ENCODE assay signal across 13 cellular contexts in the genomic region with DNA sequence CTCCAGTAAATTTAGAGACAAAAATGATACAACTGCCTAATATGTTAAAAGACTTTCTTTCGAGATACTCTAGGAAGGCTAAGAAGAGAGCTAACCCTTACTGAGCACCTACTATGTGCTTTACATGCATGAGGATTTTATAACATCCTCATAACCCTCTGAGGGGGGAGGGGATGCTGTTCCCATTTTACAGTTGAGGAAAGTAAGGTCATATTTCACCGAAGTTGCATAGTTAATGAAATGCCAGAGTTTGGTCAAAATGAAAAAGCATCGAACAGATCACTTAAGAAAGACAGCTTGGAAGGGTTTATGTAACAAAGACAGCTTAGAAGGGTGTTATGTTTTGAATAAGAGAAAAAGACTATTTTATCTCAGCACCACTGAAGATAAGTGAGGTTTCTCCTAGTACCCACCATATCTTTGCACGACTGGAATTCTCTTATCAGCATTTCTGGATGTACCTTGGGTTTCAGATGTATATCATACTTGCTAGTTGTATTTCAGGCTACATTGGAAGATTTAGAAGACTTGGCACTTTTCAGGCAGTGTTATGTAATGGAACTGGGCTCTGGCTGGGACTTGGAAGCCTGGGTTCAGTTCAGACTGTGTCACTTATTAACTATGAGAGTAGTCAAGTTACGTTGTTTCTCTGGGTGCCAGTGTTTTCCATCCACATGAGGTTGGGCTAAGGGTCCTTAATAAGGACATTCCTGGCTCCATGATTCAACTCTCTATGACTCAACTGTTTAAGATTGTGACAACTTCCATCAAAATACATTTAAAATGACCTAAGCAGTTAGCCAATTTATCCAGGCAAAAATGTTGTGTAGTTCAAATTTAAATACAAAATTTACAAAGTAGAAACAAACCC. TPM values are rescaled to one million over a fixed set of nuclear protein-coding genes. Genes with fewer than 3 reads are reported as not detected.
A peak's percentile ranks its signal among the peaks of the same experiment; 100 is the strongest.
DNase-seq lines count a peak whose midpoint lies in the region; ATAC-seq, FAIRE-seq and TF ChIP-seq lines count a peak whose summit lies in the region.
"Had no signal": no experiment of that assay in that cellular context is flagged by ENCODE, and none has a peak within 500 bp of the region (broad histone marks: within the 10 kb centered on the region; RNA-seq: fewer than 3 reads in every experiment).

No MANE protein-coding gene starts in this region.

- intact Hi-C loops in stomach (cut with DNase I; ENCODE audit: low total_unique reads), result no loop called here

- H3K36me3 ChIP-seq in stomach, result peaks cover 0 to 12% (median 3%) of the 10 kb centered on the region in 4 donors

- H3K9me3 Mint-ChIP-seq in chondrocyte (ENCODE audit: low read depth), result no peaks in the 10 kb centered on the region
- no peaks in the 10 kb centered on the region for H3K9me3 Mint-ChIP-seq in T-helper 2 cell treated with Interferon-gamma antibody and Interleukin-4, amounts not matched to agents 5 μg/mL and 100 μg/mL, for 36 hours
- H3K9me3 Mint-ChIP-seq: activated CD4-positive, alpha-beta T cell treated with anti-CD3 and anti-CD28 coated beads, Interleukin-2, amount 10 ng/mL, durations not matched to agents 24 days and 14 days; nephron; stimulated activated naive CD8-positive, alpha-beta T cell treated with anti-CD3 and anti-CD28 coated beads, Interleukin-15, Interleukin-2, amounts not matched to agents 100 ng/mL and 50 ng/mL, for 24 hours had no signal

- DNase-seq in H54 (ENCODE audit: insufficient read length, low spot score) (no peak), chondrocyte (ENCODE audit: low spot score) (no peak), kidney tubule cell (ENCODE audit: low spot score) (peak; percentile 82), stomach (no peak)
- no peak for DNase-seq in T-helper 2 cell treated with Interferon-gamma antibody and Interleukin-4, amounts not matched to agents 5 μg/mL and 100 μg/mL, for 36 hours (ENCODE audit: low spot score)
- no peak for DNase-seq in stimulated activated CD4-positive, alpha-beta T cell treated with anti-CD3 and anti-CD28 coated beads, Interleukin-15, amount 100 ng/mL, for 24 hours
- DNase-seq: activated CD4-positive, alpha-beta T cell treated with anti-CD3 and anti-CD28 coated beads, Interleukin-2, amount 10 ng/mL, durations not matched to agents 24 days and 14 days; NCI-H1092 treated with DMSO at 0.1 percent for 48 hours had no signal

- peak; percentile 77 for FAIRE-seq in H54 (lab: Jason Lieb, UNC)

- TF ChIP-seq POLR2A in H54 (IDR thresholded peaks at IDR 0.05; ENCODE audit: low read depth, low read length), result no peak
- no peak for TF ChIP-seq POLR2A in stomach (IDR thresholded peaks at IDR 0.05)

- ATAC-seq in HG02588 (IDR thresholded peaks at IDR 0.05; ENCODE audit: unreplicated experiment) (no peak), HG02763 (IDR thresholded peaks at IDR 0.05; ENCODE audit: unreplicated experiment) (no peak)

- TF ChIP-seq CTCF in chondrocyte (IDR thresholded peaks at IDR 0.05) (no peak), stomach (IDR thresholded peaks at IDR 0.05) (no peak)

- H3K27me3 ChIP-seq in stomach, result no peaks in the 10 kb centered on the region

- H3K27me3 Mint-ChIP-seq in chondrocyte (ENCODE audit: low read depth), result no peaks in the 10 kb centered on the region
- peaks cover 53% of the 10 kb centered on the region for H3K27me3 Mint-ChIP-seq in T-helper 2 cell treated with Interferon-gamma antibody and Interleukin-4, amounts not matched to agents 5 μg/mL and 100 μg/mL, for 36 hours (ENCODE audit: low read depth)

- H3K27ac Mint-ChIP-seq in chondrocyte (ENCODE audit: unreplicated experiment), result peak overlapping the region; percentile 52
- no peak overlapping the region for H3K27ac Mint-ChIP-seq in T-helper 2 cell treated with Interferon-gamma antibody and Interleukin-4, amounts not matched to agents 5 μg/mL and 100 μg/mL, for 36 hours
- H3K27ac Mint-ChIP-seq: activated CD4-positive, alpha-beta T cell treated with anti-CD3 and anti-CD28 coated beads, Interleukin-2, amount 10 ng/mL, durations not matched to agents 24 days and 14 days; stimulated activated naive CD8-positive, alpha-beta T cell treated with anti-CD3 and anti-CD28 coated beads, Interleukin-15, Interleukin-2, amounts not matched to agents 100 ng/mL and 50 ng/mL, for 24 hours had no signal

- peaks cover 11 to 63% (median 37%) of the 10 kb centered on the region in 4 donors for H3K4me1 ChIP-seq in stomach

- H3K4me3 ChIP-seq in stomach, result no peak overlapping the region

- no peak overlapping the region for H3K4me3 Mint-ChIP-seq in chondrocyte (ENCODE audit: unreplicated experiment)
- no peak overlapping the region for H3K4me3 Mint-ChIP-seq in T-helper 2 cell treated with Interferon-gamma antibody and Interleukin-4, amounts not matched to agents 5 μg/mL and 100 μg/mL, for 36 hours
- H3K4me3 Mint-ChIP-seq: activated CD4-positive, alpha-beta T cell treated with anti-CD3 and anti-CD28 coated beads, Interleukin-2, amount 10 ng/mL, durations not matched to agents 24 days and 14 days; nephron; stimulated activated naive CD8-positive, alpha-beta T cell treated with anti-CD3 and anti-CD28 coated beads, Interleukin-15, Interleukin-2, amounts not matched to agents 100 ng/mL and 50 ng/mL, for 24 hours had no signal

- no peak for TF ChIP-seq EP300 in stomach (IDR thresholded peaks at IDR 0.05)

- H3K9me3 ChIP-seq in stomach, result no peaks in the 10 kb centered on the region

- peak overlapping the region in 4 of 5 donors; percentile 6 to 65 (median 30) for H3K27ac ChIP-seq in stomach
- H3K27ac ChIP-seq: HL-60 had no signal

- peaks cover 41% of the 10 kb centered on the region for H3K4me1 Mint-ChIP-seq in chondrocyte (ENCODE audit: low read depth)
- H3K4me1 Mint-ChIP-seq in T-helper 2 cell treated with Interferon-gamma antibody and Interleukin-4, amounts not matched to agents 5 μg/mL and 100 μg/mL, for 36 hours (ENCODE audit: low read depth), result peaks cover 2% of the 10 kb centered on the region

- peaks cover 7% of the 10 kb centered on the region for H3K36me3 Mint-ChIP-seq in chondrocyte (ENCODE audit: low read depth)
- H3K36me3 Mint-ChIP-seq in T-helper 2 cell treated with Interferon-gamma antibody and Interleukin-4, amounts not matched to agents 5 μg/mL and 100 μg/mL, for 36 hours (ENCODE audit: low read depth), result no peaks in the 10 kb centered on the region

- WGBS in stomach, 5 donors, result 62 to 70% (median 67%) methylated on average over 5 of the region's 5 CpGs

RNA-seq across cellular contexts. Expression of a gene that starts 6.0 kb away (rescaled TPM):
- 18.6 to 19.2 TPM (median 19.0 TPM) in 3 replicates for total RNA-seq in chondrocyte
- total RNA-seq in stomach, result 100 to 1,000 TPM in 1 of 5 donors, 10 to 100 TPM in 2, 1 to 10 TPM in 2; 2.3 to 302 (median 38.0) TPM
- 10 to 100 TPM in 2 of 3 donors, 1 to 10 TPM in 1; 7.2 to 22.5 (median 21.4) TPM for polyA plus RNA-seq in stomach
- total RNA-seq: activated CD4-positive, alpha-beta T cell treated with anti-CD3 and anti-CD28 coated beads, Interleukin-2, amount 10 ng/mL, durations not matched to agents 24 days and 14 days had no signal
